ENCODE assay signal across 1 cellular context in the genomic region with DNA sequence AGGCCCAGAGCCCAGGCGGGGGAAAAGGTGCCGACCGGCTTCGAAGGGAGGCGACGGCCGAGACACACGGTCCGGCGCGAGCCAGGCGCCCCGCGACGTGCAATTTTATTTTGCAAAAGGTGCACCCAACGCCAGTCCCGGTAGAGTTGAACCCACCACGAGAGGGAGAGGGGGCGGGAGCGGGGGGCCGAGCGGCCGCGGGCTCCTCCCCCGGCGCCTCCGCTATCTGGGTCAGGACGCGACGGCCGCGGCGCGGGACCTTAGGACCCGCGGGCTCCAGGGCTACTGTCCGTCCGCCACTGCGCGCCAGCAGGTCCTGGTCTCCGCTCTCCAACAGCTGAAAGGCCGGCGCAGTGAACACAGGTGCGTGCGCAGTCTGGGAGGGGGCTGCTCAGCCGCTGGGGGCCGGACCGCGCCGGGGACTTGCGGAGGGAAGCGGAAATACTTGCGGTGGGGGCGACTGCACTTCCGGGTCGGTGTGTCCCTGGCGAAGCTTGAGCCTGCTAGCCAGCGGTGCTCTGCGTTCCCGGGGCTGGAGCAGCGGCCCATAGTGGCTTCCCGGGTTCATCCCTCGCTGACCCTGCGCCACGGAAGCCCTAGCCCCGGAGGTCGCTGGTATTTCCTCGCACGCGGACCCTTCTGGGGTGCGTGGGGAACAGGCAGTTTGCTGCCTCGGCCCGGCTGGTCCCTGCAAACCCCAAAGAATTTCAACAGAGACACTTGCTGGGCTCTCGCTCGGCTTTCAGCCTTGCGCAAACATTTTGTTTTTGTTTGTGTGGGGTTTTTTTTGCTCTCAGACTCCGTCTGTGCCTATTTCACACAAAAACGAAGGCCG.
TF ChIP-seq lines count a peak whose summit lies in the region.

A gene with protein sequence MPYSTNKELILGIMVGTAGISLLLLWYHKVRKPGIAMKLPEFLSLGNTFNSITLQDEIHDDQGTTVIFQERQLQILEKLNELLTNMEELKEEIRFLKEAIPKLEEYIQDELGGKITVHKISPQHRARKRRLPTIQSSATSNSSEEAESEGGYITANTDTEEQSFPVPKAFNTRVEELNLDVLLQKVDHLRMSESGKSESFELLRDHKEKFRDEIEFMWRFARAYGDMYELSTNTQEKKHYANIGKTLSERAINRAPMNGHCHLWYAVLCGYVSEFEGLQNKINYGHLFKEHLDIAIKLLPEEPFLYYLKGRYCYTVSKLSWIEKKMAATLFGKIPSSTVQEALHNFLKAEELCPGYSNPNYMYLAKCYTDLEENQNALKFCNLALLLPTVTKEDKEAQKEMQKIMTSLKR (plus strand): TSS at position 225 of the 835 bp plus-strand sequence. CDS start 3,991 bp downstream, outside the sequence.

TF ChIP-seq in GM12878, 131 proteins besides CTCF, POLR2A, EP300 and RAD21 (continued from another document):
- TF ChIP-seq, protein P1, sequence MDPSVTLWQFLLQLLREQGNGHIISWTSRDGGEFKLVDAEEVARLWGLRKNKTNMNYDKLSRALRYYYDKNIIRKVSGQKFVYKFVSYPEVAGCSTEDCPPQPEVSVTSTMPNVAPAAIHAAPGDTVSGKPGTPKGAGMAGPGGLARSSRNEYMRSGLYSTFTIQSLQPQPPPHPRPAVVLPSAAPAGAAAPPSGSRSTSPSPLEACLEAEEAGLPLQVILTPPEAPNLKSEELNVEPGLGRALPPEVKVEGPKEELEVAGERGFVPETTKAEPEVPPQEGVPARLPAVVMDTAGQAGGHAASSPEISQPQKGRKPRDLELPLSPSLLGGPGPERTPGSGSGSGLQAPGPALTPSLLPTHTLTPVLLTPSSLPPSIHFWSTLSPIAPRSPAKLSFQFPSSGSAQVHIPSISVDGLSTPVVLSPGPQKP (IDR thresholded peaks at IDR 0.05; ENCODE audit: low read depth, low read length), result peak; percentile 64; the same call in 1 of the 2 replicates
- TF ChIP-seq, protein P2, sequence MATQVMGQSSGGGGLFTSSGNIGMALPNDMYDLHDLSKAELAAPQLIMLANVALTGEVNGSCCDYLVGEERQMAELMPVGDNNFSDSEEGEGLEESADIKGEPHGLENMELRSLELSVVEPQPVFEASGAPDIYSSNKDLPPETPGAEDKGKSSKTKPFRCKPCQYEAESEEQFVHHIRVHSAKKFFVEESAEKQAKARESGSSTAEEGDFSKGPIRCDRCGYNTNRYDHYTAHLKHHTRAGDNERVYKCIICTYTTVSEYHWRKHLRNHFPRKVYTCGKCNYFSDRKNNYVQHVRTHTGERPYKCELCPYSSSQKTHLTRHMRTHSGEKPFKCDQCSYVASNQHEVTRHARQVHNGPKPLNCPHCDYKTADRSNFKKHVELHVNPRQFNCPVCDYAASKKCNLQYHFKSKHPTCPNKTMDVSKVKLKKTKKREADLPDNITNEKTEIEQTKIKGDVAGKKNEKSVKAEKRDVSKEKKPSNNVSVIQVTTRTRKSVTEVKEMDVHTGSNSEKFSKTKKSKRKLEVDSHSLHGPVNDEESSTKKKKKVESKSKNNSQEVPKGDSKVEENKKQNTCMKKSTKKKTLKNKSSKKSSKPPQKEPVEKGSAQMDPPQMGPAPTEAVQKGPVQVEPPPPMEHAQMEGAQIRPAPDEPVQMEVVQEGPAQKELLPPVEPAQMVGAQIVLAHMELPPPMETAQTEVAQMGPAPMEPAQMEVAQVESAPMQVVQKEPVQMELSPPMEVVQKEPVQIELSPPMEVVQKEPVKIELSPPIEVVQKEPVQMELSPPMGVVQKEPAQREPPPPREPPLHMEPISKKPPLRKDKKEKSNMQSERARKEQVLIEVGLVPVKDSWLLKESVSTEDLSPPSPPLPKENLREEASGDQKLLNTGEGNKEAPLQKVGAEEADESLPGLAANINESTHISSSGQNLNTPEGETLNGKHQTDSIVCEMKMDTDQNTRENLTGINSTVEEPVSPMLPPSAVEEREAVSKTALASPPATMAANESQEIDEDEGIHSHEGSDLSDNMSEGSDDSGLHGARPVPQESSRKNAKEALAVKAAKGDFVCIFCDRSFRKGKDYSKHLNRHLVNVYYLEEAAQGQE (IDR thresholded peaks at IDR 0.05; ENCODE audit: low read depth, low read length), result peak; percentile 75
- TF ChIP-seq SP1 (IDR thresholded peaks at IDR 0.05; ENCODE audit: low read depth, low read length) (no peak), CBX5 (IDR thresholded peaks at IDR 0.05; ENCODE audit: low read depth) (peak; percentile 78; the same call in 1 of the 2 replicates), NR2C2 (IDR thresholded peaks at IDR 0.05; ENCODE audit: borderline replicate concordance, control insufficient read depth, insufficient read length, low read depth) (no peak), BRCA1 (IDR thresholded peaks at IDR 0.05; ENCODE audit: low read depth, low read length) (no peak), SPI1 (IDR thresholded peaks at IDR 0.05; ENCODE audit: borderline replicate concordance, insufficient read depth, low read depth, low read length) (peak; percentile 45; the same call in 1 of the 2 replicates), HDAC2 (IDR thresholded peaks at IDR 0.05) (0 out of 2 replicates have a peak, but pooled peaks have one; percentile 38), ETV6 (conservative IDR thresholded peaks at IDR 0.05 in 1 of 2, IDR thresholded peaks at IDR 0.05 in 1 of 2; ENCODE audit: borderline replicate concordance in 1 of 2, low read depth in 1 of 2) (peak in 1 of 2 experiments; percentile 99; a peak in 2 of 4 replicates), ZSCAN29 (IDR thresholded peaks at IDR 0.05) (no peak)
- TF ChIP-seq, protein P3, sequence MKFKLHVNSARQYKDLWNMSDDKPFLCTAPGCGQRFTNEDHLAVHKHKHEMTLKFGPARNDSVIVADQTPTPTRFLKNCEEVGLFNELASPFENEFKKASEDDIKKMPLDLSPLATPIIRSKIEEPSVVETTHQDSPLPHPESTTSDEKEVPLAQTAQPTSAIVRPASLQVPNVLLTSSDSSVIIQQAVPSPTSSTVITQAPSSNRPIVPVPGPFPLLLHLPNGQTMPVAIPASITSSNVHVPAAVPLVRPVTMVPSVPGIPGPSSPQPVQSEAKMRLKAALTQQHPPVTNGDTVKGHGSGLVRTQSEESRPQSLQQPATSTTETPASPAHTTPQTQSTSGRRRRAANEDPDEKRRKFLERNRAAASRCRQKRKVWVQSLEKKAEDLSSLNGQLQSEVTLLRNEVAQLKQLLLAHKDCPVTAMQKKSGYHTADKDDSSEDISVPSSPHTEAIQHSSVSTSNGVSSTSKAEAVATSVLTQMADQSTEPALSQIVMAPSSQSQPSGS (IDR thresholded peaks at IDR 0.05; ENCODE audit: low read length), result no peak; the same call in 1 of the 2 replicates
- TF ChIP-seq, protein P4, sequence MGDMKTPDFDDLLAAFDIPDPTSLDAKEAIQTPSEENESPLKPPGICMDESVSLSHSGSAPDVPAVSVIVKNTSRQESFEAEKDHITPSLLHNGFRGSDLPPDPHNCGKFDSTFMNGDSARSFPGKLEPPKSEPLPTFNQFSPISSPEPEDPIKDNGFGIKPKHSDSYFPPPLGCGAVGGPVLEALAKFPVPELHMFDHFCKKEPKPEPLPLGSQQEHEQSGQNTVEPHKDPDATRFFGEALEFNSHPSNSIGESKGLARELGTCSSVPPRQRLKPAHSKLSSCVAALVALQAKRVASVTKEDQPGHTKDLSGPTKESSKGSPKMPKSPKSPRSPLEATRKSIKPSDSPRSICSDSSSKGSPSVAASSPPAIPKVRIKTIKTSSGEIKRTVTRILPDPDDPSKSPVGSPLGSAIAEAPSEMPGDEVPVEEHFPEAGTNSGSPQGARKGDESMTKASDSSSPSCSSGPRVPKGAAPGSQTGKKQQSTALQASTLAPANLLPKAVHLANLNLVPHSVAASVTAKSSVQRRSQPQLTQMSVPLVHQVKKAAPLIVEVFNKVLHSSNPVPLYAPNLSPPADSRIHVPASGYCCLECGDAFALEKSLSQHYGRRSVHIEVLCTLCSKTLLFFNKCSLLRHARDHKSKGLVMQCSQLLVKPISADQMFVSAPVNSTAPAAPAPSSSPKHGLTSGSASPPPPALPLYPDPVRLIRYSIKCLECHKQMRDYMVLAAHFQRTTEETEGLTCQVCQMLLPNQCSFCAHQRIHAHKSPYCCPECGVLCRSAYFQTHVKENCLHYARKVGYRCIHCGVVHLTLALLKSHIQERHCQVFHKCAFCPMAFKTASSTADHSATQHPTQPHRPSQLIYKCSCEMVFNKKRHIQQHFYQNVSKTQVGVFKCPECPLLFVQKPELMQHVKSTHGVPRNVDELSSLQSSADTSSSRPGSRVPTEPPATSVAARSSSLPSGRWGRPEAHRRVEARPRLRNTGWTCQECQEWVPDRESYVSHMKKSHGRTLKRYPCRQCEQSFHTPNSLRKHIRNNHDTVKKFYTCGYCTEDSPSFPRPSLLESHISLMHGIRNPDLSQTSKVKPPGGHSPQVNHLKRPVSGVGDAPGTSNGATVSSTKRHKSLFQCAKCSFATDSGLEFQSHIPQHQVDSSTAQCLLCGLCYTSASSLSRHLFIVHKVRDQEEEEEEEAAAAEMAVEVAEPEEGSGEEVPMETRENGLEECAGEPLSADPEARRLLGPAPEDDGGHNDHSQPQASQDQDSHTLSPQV (IDR thresholded peaks at IDR 0.05), result no peak
- TF ChIP-seq, protein P5, sequence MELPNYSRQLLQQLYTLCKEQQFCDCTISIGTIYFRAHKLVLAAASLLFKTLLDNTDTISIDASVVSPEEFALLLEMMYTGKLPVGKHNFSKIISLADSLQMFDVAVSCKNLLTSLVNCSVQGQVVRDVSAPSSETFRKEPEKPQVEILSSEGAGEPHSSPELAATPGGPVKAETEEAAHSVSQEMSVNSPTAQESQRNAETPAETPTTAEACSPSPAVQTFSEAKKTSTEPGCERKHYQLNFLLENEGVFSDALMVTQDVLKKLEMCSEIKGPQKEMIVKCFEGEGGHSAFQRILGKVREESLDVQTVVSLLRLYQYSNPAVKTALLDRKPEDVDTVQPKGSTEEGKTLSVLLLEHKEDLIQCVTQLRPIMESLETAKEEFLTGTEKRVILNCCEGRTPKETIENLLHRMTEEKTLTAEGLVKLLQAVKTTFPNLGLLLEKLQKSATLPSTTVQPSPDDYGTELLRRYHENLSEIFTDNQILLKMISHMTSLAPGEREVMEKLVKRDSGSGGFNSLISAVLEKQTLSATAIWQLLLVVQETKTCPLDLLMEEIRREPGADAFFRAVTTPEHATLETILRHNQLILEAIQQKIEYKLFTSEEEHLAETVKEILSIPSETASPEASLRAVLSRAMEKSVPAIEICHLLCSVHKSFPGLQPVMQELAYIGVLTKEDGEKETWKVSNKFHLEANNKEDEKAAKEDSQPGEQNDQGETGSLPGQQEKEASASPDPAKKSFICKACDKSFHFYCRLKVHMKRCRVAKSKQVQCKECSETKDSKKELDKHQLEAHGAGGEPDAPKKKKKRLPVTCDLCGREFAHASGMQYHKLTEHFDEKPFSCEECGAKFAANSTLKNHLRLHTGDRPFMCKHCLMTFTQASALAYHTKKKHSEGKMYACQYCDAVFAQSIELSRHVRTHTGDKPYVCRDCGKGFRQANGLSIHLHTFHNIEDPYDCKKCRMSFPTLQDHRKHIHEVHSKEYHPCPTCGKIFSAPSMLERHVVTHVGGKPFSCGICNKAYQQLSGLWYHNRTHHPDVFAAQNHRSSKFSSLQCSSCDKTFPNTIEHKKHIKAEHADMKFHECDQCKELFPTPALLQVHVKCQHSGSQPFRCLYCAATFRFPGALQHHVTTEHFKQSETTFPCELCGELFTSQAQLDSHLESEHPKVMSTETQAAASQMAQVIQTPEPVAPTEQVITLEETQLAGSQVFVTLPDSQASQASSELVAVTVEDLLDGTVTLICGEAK (IDR thresholded peaks at IDR 0.05; ENCODE audit: borderline replicate concordance), result peak; percentile 89
- TF ChIP-seq, protein P6, sequence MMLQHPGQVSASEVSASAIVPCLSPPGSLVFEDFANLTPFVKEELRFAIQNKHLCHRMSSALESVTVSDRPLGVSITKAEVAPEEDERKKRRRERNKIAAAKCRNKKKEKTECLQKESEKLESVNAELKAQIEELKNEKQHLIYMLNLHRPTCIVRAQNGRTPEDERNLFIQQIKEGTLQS (IDR thresholded peaks at IDR 0.05; ENCODE audit: borderline replicate concordance, extremely low read depth, low read depth, low read length), result no peak
